ENCODE assay signal across 18 cellular contexts in the genomic region with DNA sequence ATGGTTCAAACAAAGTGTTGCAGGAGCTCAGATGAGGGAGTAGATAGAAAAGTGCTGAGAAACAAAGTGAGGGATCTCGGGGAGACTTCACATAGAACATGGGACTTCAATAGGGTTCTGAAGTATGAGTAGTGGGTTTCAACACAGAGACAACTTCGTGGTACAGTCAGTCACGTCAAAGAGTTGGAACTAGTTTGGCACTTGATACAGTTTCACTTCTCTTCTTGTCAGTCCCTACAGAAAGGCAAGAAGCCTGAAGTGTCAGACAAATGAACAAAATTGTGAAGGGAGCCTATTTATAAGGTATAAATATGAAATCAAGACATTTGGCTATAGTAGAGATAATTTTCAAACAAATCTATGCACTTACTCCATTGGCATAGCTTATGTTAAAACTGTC.
"Had no signal": no experiment of that assay in that cellular context is flagged by ENCODE, and none has a peak within 500 bp of the region (broad histone marks: within the 10 kb centered on the region; RNA-seq: fewer than 3 reads in every experiment).

No MANE protein-coding gene starts in this region.

- H3K27me3 Mint-ChIP-seq: naive B cell, progenitor cell of endocrine pancreas, type B pancreatic cell had no signal

- H3K36me3 Mint-ChIP-seq: naive B cell, type B pancreatic cell had no signal

- H3K4me3 Mint-ChIP-seq: naive B cell, nephron, type B pancreatic cell had no signal

- H3K27ac Mint-ChIP-seq: naive B cell, nephron, progenitor cell of endocrine pancreas, type B pancreatic cell had no signal

- H3K9me3 Mint-ChIP-seq: type B pancreatic cell had no signal

- DNase-seq: dorsolateral prefrontal cortex; effector CD8-positive, alpha-beta T cell; foreskin melanocyte; head of caudate nucleus; left colon; left ventricle myocardium superior; mesenchymal stem cell; naive B cell; occipital lobe; pancreas; right cardiac atrium; small intestine; stimulated activated CD4-positive, alpha-beta T cell treated with anti-CD3 and anti-CD28 coated beads, Interleukin-12 subunit alpha, Interleukin-12 subunit beta, amount 100 ng/mL, for 4 hours; stimulated activated naive CD4-positive, alpha-beta T cell; thyroid gland had no signal

- ATAC-seq: left colon, left ventricle myocardium superior, pancreas, right cardiac atrium had no signal

- H3K4me1 Mint-ChIP-seq: naive B cell had no signal
